9 cellular contexts compared by ENCODE assay signal in genomic region chr12:51326762-51327439, GRCh38. TPM values are rescaled to one million over a fixed set of nuclear protein-coding genes. Genes with fewer than 3 reads are reported as not detected.
A peak's percentile ranks its signal among the peaks of the same experiment; 100 is the strongest.
DNase-seq lines count a peak whose midpoint lies in the region; ATAC-seq, FAIRE-seq and TF ChIP-seq lines count a peak whose summit lies in the region.
"Had no signal": no experiment of that assay in that cellular context is flagged by ENCODE, and none has a peak within 500 bp of the region (broad histone marks: within the 10 kb centered on the region; RNA-seq: fewer than 3 reads in every experiment).

No MANE protein-coding gene starts in this region.

- no peak for TF ChIP-seq CTCF in AG09309 (IDR thresholded peaks at IDR 0.05; ENCODE audit: control insufficient read depth, insufficient read depth, low read depth, low read length, missing control alignments)
- TF ChIP-seq CTCF in kidney (IDR thresholded peaks at IDR 0.05; ENCODE audit: borderline replicate concordance, extremely low read depth, insufficient read depth) = no peak

- peak overlapping the region; percentile 66 for H3K4me3 Mint-ChIP-seq in activated naive CD8-positive, alpha-beta T cell treated with anti-CD3 and anti-CD28 coated beads for 36 hours

- no peaks in the 10 kb centered on the region for H3K4me1 ChIP-seq in kidney (ENCODE audit: control insufficient read depth in 1 of 2, insufficient read depth in 1 of 2, low read depth in 1 of 2, low read length in 2 of 2)

- no peak overlapping the region for H3K4me3 ChIP-seq in AG09309 (ENCODE audit: control insufficient read depth, low read depth, low read length)
- H3K4me3 ChIP-seq in kidney (ENCODE audit: low read length in 2 of 2) = no peak overlapping the region
- H3K4me3 ChIP-seq: thyroid gland had no signal

- peaks cover 2% of the 10 kb centered on the region for H3K9me3 Mint-ChIP-seq in activated naive CD8-positive, alpha-beta T cell treated with anti-CD3 and anti-CD28 coated beads for 36 hours

- intact Hi-C loops in left colon (cut with DNase I, micrococcal nuclease) = no loop called here
- intact Hi-C loops in kidney (cut with DNase I) = no loop called here

- H3K9me3 ChIP-seq in kidney (ENCODE audit: control insufficient read depth in 1 of 2, low read length in 2 of 2) = no peaks in the 10 kb centered on the region
- H3K9me3 ChIP-seq: thyroid gland had no signal

- H3K36me3 ChIP-seq in kidney (ENCODE audit: control insufficient read depth in 1 of 2, insufficient read depth in 2 of 2, low read length in 2 of 2) = no peaks in the 10 kb centered on the region
- H3K36me3 ChIP-seq: thyroid gland had no signal

- H3K9ac ChIP-seq in kidney (ENCODE audit: low read length in 2 of 2) = no peak overlapping the region

- peaks cover 15% of the 10 kb centered on the region for H3K36me3 Mint-ChIP-seq in activated naive CD8-positive, alpha-beta T cell treated with anti-CD3 and anti-CD28 coated beads for 36 hours

- no peaks in the 10 kb centered on the region for H3K27me3 Mint-ChIP-seq in activated naive CD8-positive, alpha-beta T cell treated with anti-CD3 and anti-CD28 coated beads for 36 hours

- in situ Hi-C loops in KBM-7 (cut with MboI; ENCODE audit: low pct_unique_long_range_greater_than_20kb, low sequenced_read_pairs) = no loop called here

- peak overlapping the region; percentile 91 for H3K27ac Mint-ChIP-seq in activated naive CD8-positive, alpha-beta T cell treated with anti-CD3 and anti-CD28 coated beads for 36 hours

- no peak for FAIRE-seq in kidney (lab: Jason Lieb, UNC)

- peak; percentile 74 for DNase-seq in AG09309 (ENCODE audit: low read depth)
- peak; percentile 48 for DNase-seq in GM19238 (ENCODE audit: insufficient read length, low spot score)
- DNase-seq in KBM-7 = peak; percentile 98
- DNase-seq in activated naive CD8-positive, alpha-beta T cell treated with anti-CD3 and anti-CD28 coated beads for 36 hours = no peak
- DNase-seq in left colon = no peak
- DNase-seq in NCI-H1930 (lab: John Stamatoyannopoulos, UW) = no peak
- no peak for DNase-seq in kidney

- H3K4me1 Mint-ChIP-seq in activated naive CD8-positive, alpha-beta T cell treated with anti-CD3 and anti-CD28 coated beads for 36 hours = peaks cover 61% of the 10 kb centered on the region

- ATAC-seq in left colon = peak; percentile 13
- ATAC-seq in HG03521 (IDR thresholded peaks at IDR 0.05; ENCODE audit: unreplicated experiment) = no peak

- no peak overlapping the region for H3K27ac ChIP-seq in kidney (ENCODE audit: low read depth in 2 of 2, low read length in 2 of 2)

RNA-seq across cellular contexts. Expression of gene BIN2, which starts 2.9 kb away (rescaled TPM):
- 10 to 100 TPM; 32.0 to 34.2 TPM for total RNA-seq in activated naive CD8-positive, alpha-beta T cell treated with anti-CD3 and anti-CD28 coated beads for 36 hours
- total RNA-seq in left colon (1 to 10 TPM; 6.3 to 8.0 TPM), kidney (15.6 TPM)
- polyA plus RNA-seq in kidney (ENCODE audit: insufficient read depth, low read depth, low replicate concordance) = 3.4 TPM

RNA-seq across cellular contexts. Expression of gene CELA1, which starts 19.6 kb away (rescaled TPM):
- not detected for total RNA-seq in activated naive CD8-positive, alpha-beta T cell treated with anti-CD3 and anti-CD28 coated beads for 36 hours
- total RNA-seq in left colon (not detected), kidney (not detected)
- polyA plus RNA-seq in kidney (ENCODE audit: insufficient read depth, low read depth, low replicate concordance) = not detected
- total RNA-seq: thyroid gland had no signal

RNA-seq across cellular contexts. Expression of gene SMAGP, which starts 56.7 kb away (rescaled TPM):
- 1 to 10 TPM in 1 of 2 experiments, under 1 TPM in 1; 0.64 to 1.3 TPM for total RNA-seq in activated naive CD8-positive, alpha-beta T cell treated with anti-CD3 and anti-CD28 coated beads for 36 hours
- 100 to 1,000 TPM in 1 of 2 donors, 10 to 100 TPM in 1; 77.3 to 102 TPM for total RNA-seq in left colon
- 28.5 TPM for total RNA-seq in kidney
- polyA plus RNA-seq in kidney (ENCODE audit: insufficient read depth, low read depth, low replicate concordance) = 22.8 TPM

Comparison
In these comparisons a context has a peak if more than half of its experiments do, and no peak if none do; other contexts are left out.
1. DNase-seq: peak in AG09309 (single experiment), GM19238 (single experiment) and KBM-7 (single experiment); none in activated naive CD8-positive, alpha-beta T cell treated with anti-CD3 and anti-CD28 coated beads for 36 hours (single experiment), left colon (0 of 2), NCI-H1930 (0 of 2) and kidney (single experiment).
2. RNA of gene SMAGP, which starts 56.7 kb away (total RNA-seq): 77.3 to 102 TPM in left colon and 28.5 TPM in kidney (single experiment); 0.64 to 1.3 TPM in activated naive CD8-positive, alpha-beta T cell treated with anti-CD3 and anti-CD28 coated beads for 36 hours; every median in the first group is over 10 times any median in the second.